29 cellular contexts compared by ENCODE assay signal in genomic region chr14:34204774-34205173, GRCh38.
"Had no signal": no experiment of that assay in that cellular context is flagged by ENCODE, and none has a peak within 500 bp of the region (broad histone marks: within the 10 kb centered on the region; RNA-seq: fewer than 3 reads in every experiment).

No MANE protein-coding gene starts in this region.

- H3K27ac ChIP-seq: dorsolateral prefrontal cortex, heart right ventricle, left lung, neural progenitor cell, parathyroid adenoma, transverse colon, upper lobe of right lung, uterus had no signal

- H3K4me1 Mint-ChIP-seq: nephron had no signal

- ATAC-seq: heart right ventricle; left cardiac atrium; left lung; naive thymus-derived CD4-positive, alpha-beta T cell; sciatic nerve; stimulated activated naive CD8-positive, alpha-beta T cell treated with anti-CD3 and anti-CD28 coated beads, Interleukin-15, amount 100 ng/mL, for 72 hours; upper lobe of right lung had no signal

- DNase-seq: dorsolateral prefrontal cortex; effector CD4-positive, alpha-beta T cell; foreskin melanocyte; glutamatergic neuron; heart right ventricle; hippocampal formation; left cardiac atrium; left lung; mammary epithelial cell; mesendoderm; midbrain; naive thymus-derived CD4-positive, alpha-beta T cell; stimulated activated CD4-positive, alpha-beta T cell treated with anti-CD3 and anti-CD28 coated beads, Interleukin-12 subunit alpha, Interleukin-12 subunit beta, amount 100 ng/mL, for 4 hours; stimulated activated CD4-positive, alpha-beta T cell treated with anti-CD3 and anti-CD28 coated beads, Interleukin-1b, Interleukin-23, amount 100 ng/mL, for 48 hours; stimulated activated CD4-positive, alpha-beta T cell treated with anti-CD3 and anti-CD28 coated beads, Interleukin-4, amount 100 ng/mL, for 1 hour; stimulated activated CD8-positive, alpha-beta memory T cell treated with anti-CD3 and anti-CD28 coated beads, Interleukin-4, amount 100 ng/mL, for 48 hours; stimulated activated naive CD4-positive, alpha-beta T cell; stimulated activated naive CD8-positive, alpha-beta T cell treated with anti-CD3 and anti-CD28 coated beads, Interleukin-15, amount 100 ng/mL, for 72 hours; transverse colon; upper lobe of right lung; uterus had no signal

- H3K36me3 ChIP-seq: heart right ventricle, left lung, neural progenitor cell, suprapubic skin, transverse colon, upper lobe of right lung, uterus had no signal

- H3K4me1 ChIP-seq: heart right ventricle, left lung, neural progenitor cell, parathyroid adenoma, transverse colon, upper lobe of right lung, uterus had no signal

- H3K27me3 Mint-ChIP-seq: progenitor cell of endocrine pancreas had no signal

- H3K36me3 Mint-ChIP-seq: neural progenitor cell had no signal

- H3K79me2 ChIP-seq: parathyroid adenoma had no signal

- H3K9me3 Mint-ChIP-seq: nephron, neural progenitor cell had no signal

- H3K9ac ChIP-seq: neural progenitor cell, parathyroid adenoma had no signal

- H3K27ac Mint-ChIP-seq: naive thymus-derived CD4-positive, alpha-beta T cell; nephron; neural progenitor cell; progenitor cell of endocrine pancreas; stimulated activated naive CD8-positive, alpha-beta T cell treated with anti-CD3 and anti-CD28 coated beads, Interleukin-15, amount 100 ng/mL, for 72 hours had no signal

- H3K27me3 ChIP-seq: heart right ventricle, left lung, neural progenitor cell, suprapubic skin, transverse colon, uterus had no signal

- FAIRE-seq: islet of Langerhans had no signal

- H3K4me3 Mint-ChIP-seq: naive thymus-derived CD4-positive, alpha-beta T cell; nephron; neural progenitor cell; stimulated activated naive CD8-positive, alpha-beta T cell treated with anti-CD3 and anti-CD28 coated beads, Interleukin-15, amount 100 ng/mL, for 72 hours had no signal

- H3K4me2 ChIP-seq: neural progenitor cell, smooth muscle cell had no signal

- H2AFZ ChIP-seq: neural progenitor cell, parathyroid adenoma had no signal

- H3K9me3 ChIP-seq: heart right ventricle, left lung, suprapubic skin, transverse colon, upper lobe of right lung, uterus had no signal

- H3K4me3 ChIP-seq: dorsolateral prefrontal cortex, heart right ventricle, left lung, neural progenitor cell, smooth muscle cell, suprapubic skin, transverse colon, upper lobe of right lung, uterus had no signal
